ENCODE assay signal across 1 cellular context in genomic region chr13:33510350-33510749, GRCh38.
TF ChIP-seq lines count a peak whose summit lies in the region.

No MANE protein-coding gene starts in this region.

TF ChIP-seq in GM23338, 12 proteins besides CTCF, POLR2A, EP300 and RAD21 (continued from another document):
- TF ChIP-seq ZNF462 (CRISPR knock-in tag; IDR thresholded peaks at IDR 0.05) (no peak), STAT1 (IDR thresholded peaks at IDR 0.05; ENCODE audit: unreplicated experiment) (no peak)
TF ChIP-seq in GM23338: peak in this region for 0.
